In genomic region chr3:132417695-132418520, GRCh38 we compare ENCODE assay signal across 1 cellular context.
TF ChIP-seq lines count a peak whose summit lies in the region.

No MANE protein-coding gene starts in this region.

TF ChIP-seq in H1, 55 proteins besides CTCF, POLR2A, EP300 and RAD21 (continued from another document):
- peak; percentile 60 for TF ChIP-seq KDM4A (IDR thresholded peaks at IDR 0.05; ENCODE audit: low read depth, low read length, severe bottlenecking)
- peak; percentile 22; the same call in 1 of the 2 replicates for TF ChIP-seq SP1 (IDR thresholded peaks at IDR 0.05; ENCODE audit: low read depth, low read length)
- TF ChIP-seq CHD2 (IDR thresholded peaks at IDR 0.05; ENCODE audit: low read length), result no peak
- 0 out of 2 replicates have a peak, but pooled peaks have one; percentile 70 for TF ChIP-seq KDM5A (IDR thresholded peaks at IDR 0.05; ENCODE audit: low read length)
- peak; percentile 43 for TF ChIP-seq TAF1 (IDR thresholded peaks at IDR 0.05; ENCODE audit: low read depth, low read length)
- TF ChIP-seq TCF12 (IDR thresholded peaks at IDR 0.05; ENCODE audit: low read depth, low read length), result no peak
- TF ChIP-seq ATF3 (IDR thresholded peaks at IDR 0.05; ENCODE audit: insufficient read depth, low read depth, low read length), result no peak
- TF ChIP-seq CHD7 (IDR thresholded peaks at IDR 0.05; ENCODE audit: insufficient replicate concordance, low read length), result no peak
- TF ChIP-seq SAP30 (IDR thresholded peaks at IDR 0.05; ENCODE audit: insufficient read depth, insufficient replicate concordance, low read length), result peak; percentile 38
- TF ChIP-seq GABPA (IDR thresholded peaks at IDR 0.05; ENCODE audit: borderline replicate concordance, insufficient read depth, low read length), result no peak
- no peak for TF ChIP-seq RXRA (IDR thresholded peaks at IDR 0.05; ENCODE audit: insufficient read depth, low read depth, low read length)
